In genomic region chr6:14275493-14275851, GRCh38 we compare ENCODE assay signal across 10 cellular contexts.
DNase-seq lines count a peak whose midpoint lies in the region; ATAC-seq lines count a peak whose summit lies in the region.
"Had no signal": no experiment of that assay in that cellular context is flagged by ENCODE, and none has a peak within 500 bp of the region (broad histone marks: within the 10 kb centered on the region; RNA-seq: fewer than 3 reads in every experiment).

No MANE protein-coding gene starts in this region.

- POLR2A ChIA-PET in naive thymus-derived CD4-positive, alpha-beta T cell (lab: Charles Lee) = interaction anchor here (1.1 to 1.3 kb wide), 2 partner anchors 64 to 360 kb away, joined by 3 read pairs; no protein-coding TSS in a partner anchor

- intact Hi-C loops in dendritic cell treated with granulocyte-macrophage colony-stimulating factor and Interleukin-4, amounts not matched to agents 40 ng/mL and 50 ng/mL, for 4 days (cut with micrococcal nuclease) = no loop called here
- intact Hi-C loops in naive thymus-derived CD4-positive, alpha-beta T cell (cut with micrococcal nuclease) = loop anchor here (5.0 to 10.0 kb wide), 9 partner anchors 48 to 1859 kb away; partner anchors contain the start of genes CD83 (in 1 of the 2) and JARID2 (in 1 of the 2)

- peak overlapping the region in 7 of 11 experiments; percentile 6 to 63 (median 32); a peak in 6 of 22 replicates for H3K9ac ChIP-seq in BLaER1 treated with 17β-estradiol and CSF1 and Interleukin-3, amounts not matched to agents 10 nM and 100 nM

- H3K27ac Mint-ChIP-seq in dendritic cell treated with granulocyte-macrophage colony-stimulating factor and Interleukin-4, amounts not matched to agents 40 ng/mL and 50 ng/mL, for 4 days = peak overlapping the region; percentile 81
- peak overlapping the region; percentile 6 to 97 (median 86) for H3K27ac Mint-ChIP-seq in naive thymus-derived CD4-positive, alpha-beta T cell

- no peaks in the 10 kb centered on the region for H3K36me3 Mint-ChIP-seq in dendritic cell treated with granulocyte-macrophage colony-stimulating factor and Interleukin-4, amounts not matched to agents 40 ng/mL and 50 ng/mL, for 4 days (ENCODE audit: low read depth)
- peaks cover 0 to 17% (median 0%) of the 10 kb centered on the region in 5 donors for H3K36me3 Mint-ChIP-seq in naive thymus-derived CD4-positive, alpha-beta T cell

- H3K4me3 Mint-ChIP-seq in dendritic cell treated with granulocyte-macrophage colony-stimulating factor and Interleukin-4, amounts not matched to agents 40 ng/mL and 50 ng/mL, for 4 days = no peak overlapping the region
- H3K4me3 Mint-ChIP-seq in naive thymus-derived CD4-positive, alpha-beta T cell = peak overlapping the region in 9 of 10 donors; percentile 29 to 96 (median 73)

- peaks cover 7% of the 10 kb centered on the region for H3K9me3 Mint-ChIP-seq in dendritic cell treated with granulocyte-macrophage colony-stimulating factor and Interleukin-4, amounts not matched to agents 40 ng/mL and 50 ng/mL, for 4 days
- peaks cover 0 to 16% (median 3%) of the 10 kb centered on the region in 11 donors for H3K9me3 Mint-ChIP-seq in naive thymus-derived CD4-positive, alpha-beta T cell

- no peaks in the 10 kb centered on the region for H4K20me1 ChIP-seq in BLaER1 treated with 17β-estradiol and CSF1 and Interleukin-3, amounts not matched to agents 10 nM and 100 nM

- peaks cover 17% of the 10 kb centered on the region for H3K27me3 Mint-ChIP-seq in dendritic cell treated with granulocyte-macrophage colony-stimulating factor and Interleukin-4, amounts not matched to agents 40 ng/mL and 50 ng/mL, for 4 days
- no peaks in the 10 kb centered on the region for H3K27me3 Mint-ChIP-seq in naive thymus-derived CD4-positive, alpha-beta T cell

- H3K9me3 ChIP-seq in BLaER1 treated with 17β-estradiol and CSF1 and Interleukin-3, amounts not matched to agents 10 nM and 100 nM (replicated peaks in 1 of 11) = peaks cover 15 to 41% (median 23%) of the 10 kb centered on the region in 11 experiments
- peaks cover 27% of the 10 kb centered on the region for H3K9me3 ChIP-seq in KOPT-K1 (ENCODE audit: insufficient read depth, low read length, poor library complexity, severe bottlenecking)
- H3K9me3 ChIP-seq in naive thymus-derived CD4-positive, alpha-beta T cell (ENCODE audit: control insufficient read depth in 2 of 3, low read length in 3 of 3) = peaks cover 0 to 5% (median 0%) of the 10 kb centered on the region in 3 experiments

- H3K4me1 ChIP-seq in BLaER1 treated with 17β-estradiol and CSF1 and Interleukin-3, amounts not matched to agents 10 nM and 100 nM = peaks cover 57 to 84% (median 64%) of the 10 kb centered on the region in 10 experiments
- H3K4me1 ChIP-seq in naive thymus-derived CD4-positive, alpha-beta T cell (ENCODE audit: control insufficient read depth in 2 of 2, insufficient read depth in 2 of 2, low read length in 2 of 2) = peaks cover 20 to 52% of the 10 kb centered on the region in 2 donors

- no peak for DNase-seq in naive thymus-derived CD4-positive, alpha-beta T cell
- DNase-seq in HCEC 1CT = no peak
- no peak for DNase-seq in NCI-H2029 treated with DMSO at 0.1 percent for 48 hours (lab: John Stamatoyannopoulos, UW)
- no peak for DNase-seq in OCI-M1 (lab: John Stamatoyannopoulos, UW)
- DNase-seq: activated effector memory CD4-positive, alpha-beta T cell treated with Interleukin-2 at 50 U/mL for 16 hours; Calu3 had no signal

- H3K27ac ChIP-seq in BLaER1 treated with 17β-estradiol and CSF1 and Interleukin-3, amounts not matched to agents 10 nM and 100 nM = peak overlapping the region; percentile 24 to 92 (median 72); a peak in 17 of 22 replicates
- peak overlapping the region; percentile 99 for H3K27ac ChIP-seq in KOPT-K1 (ENCODE audit: low read depth, low read length, poor library complexity, severe bottlenecking)
- no peak overlapping the region for H3K27ac ChIP-seq in naive thymus-derived CD4-positive, alpha-beta T cell (ENCODE audit: low read depth, low read length)

- H3K4me3 ChIP-seq in BLaER1 treated with 17β-estradiol and CSF1 and Interleukin-3, amounts not matched to agents 10 nM and 100 nM = no peak overlapping the region; a peak in 2 of 20 replicates
- no peak overlapping the region for H3K4me3 ChIP-seq in naive thymus-derived CD4-positive, alpha-beta T cell (ENCODE audit: low read length)

- H3K4me1 Mint-ChIP-seq in dendritic cell treated with granulocyte-macrophage colony-stimulating factor and Interleukin-4, amounts not matched to agents 40 ng/mL and 50 ng/mL, for 4 days (ENCODE audit: low read depth) = peaks cover 70% of the 10 kb centered on the region
- peaks cover 37 to 74% (median 66%) of the 10 kb centered on the region in 7 donors for H3K4me1 Mint-ChIP-seq in naive thymus-derived CD4-positive, alpha-beta T cell

- peaks cover 0 to 7% (median 0%) of the 10 kb centered on the region in 11 experiments; a peak in 1 of 22 replicates for H3K36me3 ChIP-seq in BLaER1 treated with 17β-estradiol and CSF1 and Interleukin-3, amounts not matched to agents 10 nM and 100 nM
- H3K36me3 ChIP-seq in KOPT-K1 (ENCODE audit: insufficient read depth, low read length) = no peaks in the 10 kb centered on the region
- no peaks in the 10 kb centered on the region for H3K36me3 ChIP-seq in naive thymus-derived CD4-positive, alpha-beta T cell (ENCODE audit: control insufficient read depth in 2 of 3, insufficient read depth in 3 of 3, low read length in 3 of 3)

- no peak for ATAC-seq in naive thymus-derived CD4-positive, alpha-beta T cell
- no peak for ATAC-seq in GM19467 (IDR thresholded peaks at IDR 0.05; ENCODE audit: unreplicated experiment)

- CTCF ChIA-PET in naive thymus-derived CD4-positive, alpha-beta T cell (lab: Charles Lee) = no interaction called here

- H3K4me2 ChIP-seq in BLaER1 treated with 17β-estradiol and CSF1 and Interleukin-3, amounts not matched to agents 10 nM and 100 nM = peak overlapping the region; percentile 77 to 96 (median 87)

- H3K27me3 ChIP-seq in BLaER1 treated with 17β-estradiol and CSF1 and Interleukin-3, amounts not matched to agents 10 nM and 100 nM = no peaks in the 10 kb centered on the region
- H3K27me3 ChIP-seq in naive thymus-derived CD4-positive, alpha-beta T cell (ENCODE audit: control insufficient read depth in 2 of 2, insufficient read depth in 2 of 2, low read length in 2 of 2) = no peaks in the 10 kb centered on the region
